In the genomic region with DNA sequence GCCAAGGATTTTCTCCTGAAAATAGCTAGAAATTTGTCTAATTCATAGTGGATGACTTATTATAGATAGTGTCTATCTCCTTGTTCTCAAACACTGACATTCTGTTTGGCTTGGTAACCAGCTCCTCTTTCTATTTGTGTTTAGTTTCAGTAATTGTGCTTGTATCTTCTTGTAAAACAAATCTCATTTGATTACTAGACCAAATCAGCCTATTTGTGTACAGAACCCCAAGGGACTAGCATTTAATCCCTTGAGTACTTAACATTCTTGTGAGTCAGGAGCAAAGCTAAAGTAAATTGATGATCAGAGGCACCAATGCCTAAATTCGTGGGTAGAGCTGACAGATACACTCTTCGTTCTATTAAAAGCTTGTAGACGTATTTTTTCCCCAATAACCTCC, we compare ENCODE assay signal across 15 cellular contexts.
"Had no signal": no experiment of that assay in that cellular context is flagged by ENCODE, and none has a peak within 500 bp of the region (broad histone marks: within the 10 kb centered on the region; RNA-seq: fewer than 3 reads in every experiment).

No MANE protein-coding gene starts in this region.

- H3K27me3 ChIP-seq: ascending aorta, breast epithelium, transverse colon had no signal

- H3K4me1 Mint-ChIP-seq: activated T-helper 17 cell treated with anti-CD3 and anti-CD28 coated beads, Interleukin-2, amount 50 U/mL, for 72 hours had no signal

- H3K27me3 Mint-ChIP-seq: activated T-helper 17 cell treated with anti-CD3 and anti-CD28 coated beads, Interleukin-2, amount 50 U/mL, for 72 hours; dendritic cell treated with granulocyte-macrophage colony-stimulating factor and Interleukin-4, amounts not matched to agents 40 ng/mL and 50 ng/mL, for 4 days had no signal

- ATAC-seq: activated T-helper 17 cell treated with anti-CD3 and anti-CD28 coated beads, Interleukin-2, amount 50 U/mL, for 72 hours; psoas muscle; sciatic nerve; stimulated activated naive CD8-positive, alpha-beta T cell treated with anti-CD3 and anti-CD28 coated beads, Interleukin-15, Interleukin-2, amounts not matched to agents 100 U/mL and 50 U/mL, for 24 hours had no signal

- H3K9me3 ChIP-seq: ascending aorta, psoas muscle, transverse colon had no signal

- H3K4me3 ChIP-seq: ascending aorta, breast epithelium, psoas muscle, transverse colon had no signal

- H3K4me3 Mint-ChIP-seq: activated T-helper 17 cell treated with anti-CD3 and anti-CD28 coated beads, Interleukin-2, amount 50 U/mL, for 72 hours; dendritic cell treated with granulocyte-macrophage colony-stimulating factor and Interleukin-4, amounts not matched to agents 40 ng/mL and 50 ng/mL, for 4 days; nephron progenitor cell had no signal

- DNase-seq: activated CD4-positive, CD25-positive, alpha-beta regulatory T cell treated with anti-CD3 and anti-CD28 coated beads, Interleukin-2, amount 50 U/mL, for 72 hours; activated naive CD4-positive, alpha-beta T cell treated with Interleukin-2 at 50 U/mL for 16 hours; activated T-cell treated with anti-CD3 and anti-CD28 coated beads for 4 hours; effector memory CD4-positive, alpha-beta T cell; foreskin fibroblast; nephron progenitor cell; psoas muscle; stimulated activated naive CD8-positive, alpha-beta T cell treated with anti-CD3 and anti-CD28 coated beads, Interleukin-15, Interleukin-2, amounts not matched to agents 100 U/mL and 50 U/mL, for 24 hours; T-helper 9 cell; transverse colon had no signal

- H3K36me3 ChIP-seq: ascending aorta, breast epithelium, transverse colon had no signal

- H3K27ac Mint-ChIP-seq: activated T-helper 17 cell treated with anti-CD3 and anti-CD28 coated beads, Interleukin-2, amount 50 U/mL, for 72 hours; dendritic cell treated with granulocyte-macrophage colony-stimulating factor and Interleukin-4, amounts not matched to agents 40 ng/mL and 50 ng/mL, for 4 days; nephron progenitor cell had no signal

- H3K27ac ChIP-seq: ascending aorta, breast epithelium, psoas muscle, transverse colon had no signal

- H3K4me1 ChIP-seq: ascending aorta, breast epithelium, psoas muscle had no signal
